In the genomic region with DNA sequence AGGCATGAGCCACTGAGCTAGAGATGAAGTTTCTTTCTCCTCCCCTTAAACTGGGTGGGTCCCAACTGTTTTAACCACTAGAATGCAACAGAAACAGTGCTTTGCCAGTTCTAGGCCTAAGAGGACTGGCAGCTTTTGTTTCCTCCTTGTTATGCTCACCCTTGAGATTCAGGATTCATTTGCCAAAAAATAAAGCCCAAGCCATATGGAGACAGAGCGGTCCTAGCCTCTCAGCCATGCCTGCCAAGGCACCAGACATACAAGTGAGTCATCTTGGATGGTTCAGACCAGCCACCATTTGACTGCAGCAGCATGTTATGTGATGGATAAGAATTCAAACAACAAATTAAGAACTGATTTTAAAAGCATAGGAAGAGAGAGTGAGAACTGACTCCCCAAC, we compare ENCODE assay signal across 18 cellular contexts. TPM values are rescaled to one million over a fixed set of nuclear protein-coding genes. Genes with fewer than 3 reads are reported as not detected.
DNase-seq lines count a peak whose midpoint lies in the region; ATAC-seq and TF ChIP-seq lines count a peak whose summit lies in the region.
"Had no signal": no experiment of that assay in that cellular context is flagged by ENCODE, and none has a peak within 500 bp of the region (broad histone marks: within the 10 kb centered on the region; RNA-seq: fewer than 3 reads in every experiment).

No MANE protein-coding gene starts in this region.

- POLR2A ChIA-PET in naive thymus-derived CD8-positive, alpha-beta T cell (lab: Charles Lee): interaction anchor here (1.1 kb wide), 1 partner anchor 33 kb away, joined by 3 read pairs; no protein-coding TSS in a partner anchor

- DNase-seq in activated naive CD4-positive, alpha-beta T cell treated with anti-CD3 and anti-CD28 coated beads, Interleukin-2, amount 50 U/mL, for 16 hours: no peak
- DNase-seq in NCI-H446 (lab: John Stamatoyannopoulos, UW): peak; percentile 94 to 98
- peak; percentile 10 for DNase-seq in endodermal cell
- peak; percentile 13 for DNase-seq in stomach
- DNase-seq in naive thymus-derived CD8-positive, alpha-beta T cell: no peak
- no peak for DNase-seq in middle frontal gyrus (ENCODE audit: extremely low spot score, low spot score)
- DNase-seq: activated naive CD4-positive, alpha-beta T cell; dermis blood vessel endothelial cell; DMS53; mammary epithelial cell; naive thymus-derived CD4-positive, alpha-beta T cell; NCI-H1436 treated with DMSO at 0.1 percent for 48 hours; pancreas; testis had no signal

- no peak for TF ChIP-seq EP300 in stomach (IDR thresholded peaks at IDR 0.05)

- H3K4me3 ChIP-seq in endodermal cell (ENCODE audit: low read length) (no peak overlapping the region), stomach (no peak overlapping the region)
- H3K4me3 ChIP-seq: ascending aorta, pancreas, testis had no signal

- no peak overlapping the region for H3K9ac ChIP-seq in endodermal cell (ENCODE audit: extremely low read depth, low read length, poor library complexity, severe bottlenecking)

- H3K9me3 ChIP-seq in endodermal cell (ENCODE audit: control insufficient read depth, low read length): no peaks in the 10 kb centered on the region
- no peaks in the 10 kb centered on the region for H3K9me3 ChIP-seq in stomach
- H3K9me3 ChIP-seq: ascending aorta, pancreas, testis had no signal

- no peak for TF ChIP-seq POLR2A in stomach (IDR thresholded peaks at IDR 0.05)

- no peaks in the 10 kb centered on the region for H3K4me1 Mint-ChIP-seq in activated naive CD4-positive, alpha-beta T cell treated with anti-CD3 and anti-CD28 coated beads, Interleukin-2, amount 50 U/mL, for 24 hours
- H3K4me1 Mint-ChIP-seq in endodermal cell: peaks cover 7% of the 10 kb centered on the region
- no peaks in the 10 kb centered on the region for H3K4me1 Mint-ChIP-seq in naive thymus-derived CD8-positive, alpha-beta T cell

- TF ChIP-seq CTCF in endodermal cell (conservative IDR thresholded peaks at IDR 0.05) (no peak), stomach (IDR thresholded peaks at IDR 0.05) (no peak)

- H3K27me3 ChIP-seq in endodermal cell (ENCODE audit: control insufficient read depth, insufficient read depth, low read length, poor library complexity, severe bottlenecking): peaks cover 6% of the 10 kb centered on the region
- peaks cover 0 to 16% (median 5%) of the 10 kb centered on the region in 3 donors for H3K27me3 ChIP-seq in stomach
- H3K27me3 ChIP-seq: ascending aorta, pancreas, testis had no signal

- H3K27me3 Mint-ChIP-seq in activated naive CD4-positive, alpha-beta T cell treated with anti-CD3 and anti-CD28 coated beads, Interleukin-2, amount 50 U/mL, for 24 hours: peaks cover 7% of the 10 kb centered on the region
- peaks cover 30% of the 10 kb centered on the region for H3K27me3 Mint-ChIP-seq in endodermal cell (ENCODE audit: insufficient read depth)
- peaks cover 6 to 41% (median 21%) of the 10 kb centered on the region in 5 donors for H3K27me3 Mint-ChIP-seq in naive thymus-derived CD8-positive, alpha-beta T cell

- intact Hi-C loops in stomach (cut with DNase I; ENCODE audit: low total_unique reads): no loop called here

- ATAC-seq in naive thymus-derived CD8-positive, alpha-beta T cell: no peak
- ATAC-seq in GM21528 (IDR thresholded peaks at IDR 0.05; ENCODE audit: low FRiP score, unreplicated experiment): no peak
- ATAC-seq: naive thymus-derived CD4-positive, alpha-beta T cell; pancreas had no signal

- 98 to 100% methylated on average over 1 of the region's 1 CpG for WGBS in endodermal cell (ENCODE audit: insufficient coverage in 1 of 2, insufficient read length in 1 of 2), 2 experiments
- 69 to 91% (median 88%) methylated on average over 1 of the region's 1 CpG for WGBS in stomach, 5 donors

- H3K36me3 Mint-ChIP-seq in activated naive CD4-positive, alpha-beta T cell treated with anti-CD3 and anti-CD28 coated beads, Interleukin-2, amount 50 U/mL, for 24 hours: no peaks in the 10 kb centered on the region
- H3K36me3 Mint-ChIP-seq in endodermal cell (ENCODE audit: low read depth): no peaks in the 10 kb centered on the region
- H3K36me3 Mint-ChIP-seq in naive thymus-derived CD8-positive, alpha-beta T cell: no peaks in the 10 kb centered on the region

- H3K4me1 ChIP-seq in endodermal cell (ENCODE audit: control insufficient read depth, insufficient read depth, low read length) (peaks cover 8% of the 10 kb centered on the region), stomach (no peaks in the 10 kb centered on the region)
- H3K4me1 ChIP-seq: ascending aorta, pancreas, testis had no signal

- H3K27ac ChIP-seq in endodermal cell (ENCODE audit: low read depth, low read length) (no peak overlapping the region), stomach (no peak overlapping the region)
- H3K27ac ChIP-seq: ascending aorta, C4-2B, pancreas, testis had no signal

- no peak overlapping the region for H3K4me3 Mint-ChIP-seq in activated naive CD4-positive, alpha-beta T cell treated with anti-CD3 and anti-CD28 coated beads, Interleukin-2, amount 50 U/mL, for 24 hours
- no peak overlapping the region for H3K4me3 Mint-ChIP-seq in endodermal cell
- H3K4me3 Mint-ChIP-seq in naive thymus-derived CD8-positive, alpha-beta T cell: no peak overlapping the region
- H3K4me3 Mint-ChIP-seq: naive thymus-derived CD4-positive, alpha-beta T cell had no signal

- H3K9me3 Mint-ChIP-seq in activated naive CD4-positive, alpha-beta T cell treated with anti-CD3 and anti-CD28 coated beads, Interleukin-2, amount 50 U/mL, for 24 hours: no peaks in the 10 kb centered on the region
- no peaks in the 10 kb centered on the region for H3K9me3 Mint-ChIP-seq in endodermal cell
- no peaks in the 10 kb centered on the region for H3K9me3 Mint-ChIP-seq in naive thymus-derived CD8-positive, alpha-beta T cell

- H3K36me3 ChIP-seq in endodermal cell (ENCODE audit: control insufficient read depth, insufficient read depth, low read length) (no peaks in the 10 kb centered on the region), stomach (no peaks in the 10 kb centered on the region)
- H3K36me3 ChIP-seq: ascending aorta, pancreas had no signal

- H3K27ac Mint-ChIP-seq in activated naive CD4-positive, alpha-beta T cell treated with anti-CD3 and anti-CD28 coated beads, Interleukin-2, amount 50 U/mL, for 24 hours: peak overlapping the region; percentile 60
- H3K27ac Mint-ChIP-seq in endodermal cell: no peak overlapping the region
- H3K27ac Mint-ChIP-seq in naive thymus-derived CD8-positive, alpha-beta T cell: no peak overlapping the region
- H3K27ac Mint-ChIP-seq: naive thymus-derived CD4-positive, alpha-beta T cell had no signal

RNA-seq across cellular contexts. Expression of a gene that starts 38.1 kb away (rescaled TPM):
- total RNA-seq in endodermal cell (under 1 TPM; 0.04 to 0.20 TPM), stomach (1 to 10 TPM in 3 of 5 donors, under 1 TPM in 2; under 0.01 to 2.8 (median 1.8) TPM)
- 1.4 TPM for polyA plus RNA-seq in endodermal cell (2013, experiment 1 of 2)
- polyA plus RNA-seq in endodermal cell (2013, experiment 2 of 2): 1.2 TPM
- 1 to 10 TPM in 2 of 3 donors, under 1 TPM in 1; 0.56 to 2.0 (median 1.2) TPM for polyA plus RNA-seq in stomach
- under 1 TPM; 0.14 to 0.65 TPM for total RNA-seq in naive thymus-derived CD8-positive, alpha-beta T cell
- not detected for polyA plus RNA-seq in naive thymus-derived CD8-positive, alpha-beta T cell
- total RNA-seq: naive thymus-derived CD4-positive, alpha-beta T cell had no signal
- polyA plus RNA-seq: mammary epithelial cell; naive thymus-derived CD4-positive, alpha-beta T cell had no signal

Comparison
In these comparisons a context has a peak if more than half of its experiments do, and no peak if none do; other contexts are left out.
1. DNase-seq: peak in NCI-H446 (2 of 2), endodermal cell (single experiment) and stomach (single experiment); none in activated naive CD4-positive, alpha-beta T cell treated with anti-CD3 and anti-CD28 coated beads, Interleukin-2, amount 50 U/mL, for 16 hours (single experiment), naive thymus-derived CD8-positive, alpha-beta T cell (0 of 10) and middle frontal gyrus (single experiment).